Comparison of ENCODE assay signal across 24 cellular contexts in the genomic region with DNA sequence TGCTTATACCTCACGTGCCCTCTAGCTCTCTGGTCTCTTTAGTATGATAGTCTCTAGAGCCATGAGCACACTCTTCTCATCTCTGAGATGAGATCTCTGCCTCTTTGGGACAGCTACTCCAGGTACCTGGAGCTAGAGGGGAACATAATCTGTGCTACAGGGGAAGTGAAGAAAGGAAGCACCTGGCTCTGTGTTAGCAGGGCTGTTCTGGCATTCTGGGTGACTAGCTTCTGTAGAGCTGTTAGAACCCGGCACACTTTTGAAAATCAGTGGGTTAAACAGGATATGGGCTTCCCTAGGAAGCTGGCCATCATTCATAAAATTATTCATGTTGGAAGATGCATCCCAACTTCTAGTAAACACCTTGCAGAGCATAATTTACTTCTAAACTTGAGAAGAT.
"Had no signal": no experiment of that assay in that cellular context is flagged by ENCODE, and none has a peak within 500 bp of the region (broad histone marks: within the 10 kb centered on the region; RNA-seq: fewer than 3 reads in every experiment).

No MANE protein-coding gene starts in this region.

- H3K4me1 ChIP-seq: adrenal gland, breast epithelium, esophagus muscularis mucosa, left ventricle myocardium inferior, prostate gland, thyroid gland, upper lobe of right lung had no signal

- H3K9me3 ChIP-seq: adrenal gland, breast epithelium, esophagus muscularis mucosa, left ventricle myocardium inferior, ovary, prostate gland, spleen, thyroid gland, upper lobe of right lung had no signal

- H3K4me3 ChIP-seq: adrenal gland, breast epithelium, dorsolateral prefrontal cortex, esophagus muscularis mucosa, left ventricle myocardium inferior, ovary, prostate gland, spleen, thyroid gland, upper lobe of right lung had no signal

- DNase-seq: activated CD4-positive, alpha-beta T cell treated with anti-CD3 and anti-CD28 coated beads for 4 hours; activated CD4-positive, alpha-beta T cell treated with anti-CD3 and anti-CD28 coated beads, Interleukin-2, amount 50 U/mL, for 48 hours; activated CD4-positive, CD25-positive, alpha-beta regulatory T cell; activated CD8-positive, alpha-beta memory T cell treated with anti-CD3 and anti-CD28 coated beads, Interleukin-2, amount 50 U/mL, for 48 hours; activated naive CD4-positive, alpha-beta T cell; activated T-cell treated with anti-CD3 and anti-CD28 coated beads, Interleukin-2, amount 50 U/mL, for 4 hours; adrenal gland; dorsolateral prefrontal cortex; effector memory CD8-positive, alpha-beta T cell; glutamatergic neuron; hippocampal formation; left ventricle myocardium inferior; natural killer cell; ovary; spleen; stimulated activated CD4-positive, alpha-beta T cell treated with anti-CD3 and anti-CD28 coated beads, Interleukin-4, amount 100 ng/mL, for 1 hour; stimulated activated naive CD8-positive, alpha-beta T cell treated with anti-CD3 and anti-CD28 coated beads, Interleukin-15, Interleukin-2, amounts not matched to agents 100 U/mL and 50 U/mL, for 24 hours; substantia nigra; T1000; thyroid gland; upper lobe of right lung had no signal

- H3K27ac ChIP-seq: adrenal gland, breast epithelium, dorsolateral prefrontal cortex, esophagus muscularis mucosa, left ventricle myocardium inferior, ovary, prostate gland, thyroid gland, upper lobe of right lung had no signal

- H3K36me3 ChIP-seq: adrenal gland, breast epithelium, esophagus muscularis mucosa, left ventricle myocardium inferior, ovary, prostate gland, spleen, thyroid gland, upper lobe of right lung had no signal

- H3K27me3 ChIP-seq: adrenal gland, breast epithelium, dorsolateral prefrontal cortex, esophagus muscularis mucosa, ovary, spleen, thyroid gland, upper lobe of right lung had no signal

- ATAC-seq: activated T-cell treated with anti-CD3 and anti-CD28 coated beads, Interleukin-2, amount 50 U/mL, for 4 hours; effector memory CD8-positive, alpha-beta T cell; natural killer cell; stimulated activated naive CD8-positive, alpha-beta T cell treated with anti-CD3 and anti-CD28 coated beads, Interleukin-15, Interleukin-2, amounts not matched to agents 100 U/mL and 50 U/mL, for 24 hours; upper lobe of right lung had no signal
